Comparison of ENCODE assay signal across 1 cellular context in the genomic region with DNA sequence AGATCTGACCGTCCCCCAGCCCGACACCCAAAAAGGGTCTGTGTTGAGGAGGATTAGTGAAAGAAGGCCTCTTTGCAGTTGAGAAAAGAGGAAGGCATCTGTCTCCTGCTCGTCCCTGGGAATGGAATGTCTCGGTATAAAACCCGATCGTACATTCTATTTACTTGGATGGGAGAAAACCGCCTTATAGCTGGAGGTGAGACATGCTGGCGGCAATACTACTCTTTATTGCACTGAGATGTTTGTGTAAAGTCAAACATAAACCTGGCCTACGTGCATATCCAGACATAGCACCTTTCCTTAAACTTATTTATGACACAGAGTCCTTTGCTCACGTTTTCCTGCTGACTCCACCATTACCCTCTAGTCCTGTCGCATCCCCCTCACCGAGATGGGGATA.
A peak's percentile ranks its signal among the peaks of the same experiment; 100 is the strongest.
TF ChIP-seq lines count a peak whose summit lies in the region.

No MANE protein-coding gene starts in this region.

TF ChIP-seq in HepG2, 621 proteins besides CTCF, POLR2A, EP300 and RAD21:
- peak; percentile 32; the same call in 1 of the 2 replicates for TF ChIP-seq RBFOX2 (IDR thresholded peaks at IDR 0.05; ENCODE audit: low read depth, low read length)
- TF ChIP-seq RFX1 (IDR thresholded peaks at IDR 0.05): no peak
- TF ChIP-seq ZSCAN29 (CRISPR knock-in tag; conservative IDR thresholded peaks at IDR 0.05): 0 out of 2 replicates have a peak, but pooled peaks have one; percentile 1
